Comparison of ENCODE assay signal across 1 cellular context in the genomic region with DNA sequence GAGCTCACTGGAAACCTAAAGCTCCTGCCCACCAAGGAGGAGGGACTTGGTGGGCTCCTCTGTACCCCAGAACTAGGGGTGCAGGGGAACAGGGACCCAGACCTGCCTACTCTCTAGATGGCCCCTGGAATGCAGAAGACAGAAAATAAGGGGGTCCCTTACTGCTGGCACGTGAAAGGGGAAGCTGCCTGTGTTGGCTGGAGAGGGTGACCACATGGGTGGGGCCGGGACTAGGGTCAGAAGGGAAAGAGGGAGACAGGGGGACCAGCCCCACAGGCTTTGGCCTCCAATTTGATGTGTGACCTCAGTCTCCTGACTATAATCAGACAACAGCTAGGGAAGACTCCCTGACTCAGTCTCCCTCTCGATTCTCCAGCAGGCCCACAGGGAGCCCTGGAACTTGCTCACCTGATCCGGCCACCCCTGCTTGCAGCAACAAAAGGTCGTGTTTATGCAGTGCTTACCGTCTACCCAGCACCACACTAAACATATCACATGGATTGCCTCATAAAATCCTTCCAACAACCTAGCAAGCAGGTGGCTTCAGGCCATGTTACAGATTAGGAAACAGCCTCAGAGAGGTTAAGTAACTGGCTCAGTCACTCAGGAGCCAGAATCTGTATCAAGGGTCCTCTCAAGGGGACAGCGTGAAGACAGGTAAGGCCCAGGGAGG.
TF ChIP-seq lines count a peak whose summit lies in the region.

No MANE protein-coding gene starts in this region.

TF ChIP-seq in K562, 482 proteins besides CTCF, POLR2A, EP300 and RAD21 (continued from another document):
- TF ChIP-seq, protein P1, sequence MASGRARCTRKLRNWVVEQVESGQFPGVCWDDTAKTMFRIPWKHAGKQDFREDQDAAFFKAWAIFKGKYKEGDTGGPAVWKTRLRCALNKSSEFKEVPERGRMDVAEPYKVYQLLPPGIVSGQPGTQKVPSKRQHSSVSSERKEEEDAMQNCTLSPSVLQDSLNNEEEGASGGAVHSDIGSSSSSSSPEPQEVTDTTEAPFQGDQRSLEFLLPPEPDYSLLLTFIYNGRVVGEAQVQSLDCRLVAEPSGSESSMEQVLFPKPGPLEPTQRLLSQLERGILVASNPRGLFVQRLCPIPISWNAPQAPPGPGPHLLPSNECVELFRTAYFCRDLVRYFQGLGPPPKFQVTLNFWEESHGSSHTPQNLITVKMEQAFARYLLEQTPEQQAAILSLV (tag; IDR thresholded peaks at IDR 0.05): no peak
- TF ChIP-seq, protein P2, sequence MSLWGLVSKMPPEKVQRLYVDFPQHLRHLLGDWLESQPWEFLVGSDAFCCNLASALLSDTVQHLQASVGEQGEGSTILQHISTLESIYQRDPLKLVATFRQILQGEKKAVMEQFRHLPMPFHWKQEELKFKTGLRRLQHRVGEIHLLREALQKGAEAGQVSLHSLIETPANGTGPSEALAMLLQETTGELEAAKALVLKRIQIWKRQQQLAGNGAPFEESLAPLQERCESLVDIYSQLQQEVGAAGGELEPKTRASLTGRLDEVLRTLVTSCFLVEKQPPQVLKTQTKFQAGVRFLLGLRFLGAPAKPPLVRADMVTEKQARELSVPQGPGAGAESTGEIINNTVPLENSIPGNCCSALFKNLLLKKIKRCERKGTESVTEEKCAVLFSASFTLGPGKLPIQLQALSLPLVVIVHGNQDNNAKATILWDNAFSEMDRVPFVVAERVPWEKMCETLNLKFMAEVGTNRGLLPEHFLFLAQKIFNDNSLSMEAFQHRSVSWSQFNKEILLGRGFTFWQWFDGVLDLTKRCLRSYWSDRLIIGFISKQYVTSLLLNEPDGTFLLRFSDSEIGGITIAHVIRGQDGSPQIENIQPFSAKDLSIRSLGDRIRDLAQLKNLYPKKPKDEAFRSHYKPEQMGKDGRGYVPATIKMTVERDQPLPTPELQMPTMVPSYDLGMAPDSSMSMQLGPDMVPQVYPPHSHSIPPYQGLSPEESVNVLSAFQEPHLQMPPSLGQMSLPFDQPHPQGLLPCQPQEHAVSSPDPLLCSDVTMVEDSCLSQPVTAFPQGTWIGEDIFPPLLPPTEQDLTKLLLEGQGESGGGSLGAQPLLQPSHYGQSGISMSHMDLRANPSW (CRISPR knock-in tag; IDR thresholded peaks at IDR 0.05): no peak
- no peak for TF ChIP-seq TAF9B (IDR thresholded peaks at IDR 0.05; ENCODE audit: partially characterized antibody)
- TF ChIP-seq KAT8 (IDR thresholded peaks at IDR 0.05; ENCODE audit: low read depth): no peak
- TF ChIP-seq, protein P3, sequence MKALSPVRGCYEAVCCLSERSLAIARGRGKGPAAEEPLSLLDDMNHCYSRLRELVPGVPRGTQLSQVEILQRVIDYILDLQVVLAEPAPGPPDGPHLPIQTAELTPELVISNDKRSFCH (CRISPR knock-in tag; IDR thresholded peaks at IDR 0.05): no peak
- TF ChIP-seq, protein P3 (tag; IDR thresholded peaks at IDR 0.05): no peak
